ENCODE assay signal across 10 cellular contexts in genomic region chr4:52643846-52644245, GRCh38. TPM values are rescaled to one million over a fixed set of nuclear protein-coding genes. Genes with fewer than 3 reads are reported as not detected.
DNase-seq lines count a peak whose midpoint lies in the region; ATAC-seq and TF ChIP-seq lines count a peak whose summit lies in the region.
"Had no signal": no experiment of that assay in that cellular context is flagged by ENCODE, and none has a peak within 500 bp of the region (broad histone marks: within the 10 kb centered on the region; RNA-seq: fewer than 3 reads in every experiment).

No MANE protein-coding gene starts in this region.

- TF ChIP-seq CTCF in OCI-LY3 (IDR thresholded peaks at IDR 0.05; ENCODE audit: low read depth, low read length), result no peak
- no peak for TF ChIP-seq CTCF in testis (IDR thresholded peaks at IDR 0.05)

- 0 out of 2 replicates have a peak, but pooled peaks cover 3% of the 10 kb centered on the region for H3F3A ChIP-seq in GM23248 (ENCODE audit: insufficient read depth)

- intact Hi-C loops in testis (cut with DNase I; ENCODE audit: low total_unique reads), result no loop called here

- H3K4me1 Mint-ChIP-seq in activated naive CD8-positive, alpha-beta T cell treated with anti-CD3 and anti-CD28 coated beads, Interleukin-2, amount 50 U/mL, for 24 hours, result peaks cover 25% of the 10 kb centered on the region
- peaks cover 22% of the 10 kb centered on the region for H3K4me1 Mint-ChIP-seq in activated CD4-positive, alpha-beta memory T cell treated with anti-CD3 and anti-CD28 coated beads, Interleukin-2, amount 10 ng/mL, durations not matched to agents 7 days and 5 days

- H3K4me2 ChIP-seq in GM23248 (ENCODE audit: unreplicated experiment) (no peak overlapping the region), OCI-LY3 (ENCODE audit: low read length) (peak overlapping the region; percentile 48)

- H3K27ac Mint-ChIP-seq in activated naive CD8-positive, alpha-beta T cell treated with anti-CD3 and anti-CD28 coated beads, Interleukin-2, amount 50 U/mL, for 24 hours, result no peak overlapping the region
- H3K27ac Mint-ChIP-seq in activated CD4-positive, alpha-beta memory T cell treated with anti-CD3 and anti-CD28 coated beads, Interleukin-2, amount 10 ng/mL, durations not matched to agents 7 days and 5 days, result no peak overlapping the region

- TF ChIP-seq POLR2A in testis (IDR thresholded peaks at IDR 0.05), result no peak

- no peak for ATAC-seq in activated naive CD8-positive, alpha-beta T cell treated with anti-CD3 and anti-CD28 coated beads, Interleukin-2, amount 50 U/mL, for 24 hours

- no peaks in the 10 kb centered on the region for H3K27me3 Mint-ChIP-seq in activated naive CD8-positive, alpha-beta T cell treated with anti-CD3 and anti-CD28 coated beads, Interleukin-2, amount 50 U/mL, for 24 hours
- H3K27me3 Mint-ChIP-seq in activated CD4-positive, alpha-beta memory T cell treated with anti-CD3 and anti-CD28 coated beads, Interleukin-2, amount 10 ng/mL, durations not matched to agents 7 days and 5 days, result peaks cover 2% of the 10 kb centered on the region

- H2AFZ ChIP-seq in GM23248, result no peak overlapping the region
- H2AFZ ChIP-seq in OCI-LY3 (ENCODE audit: low read depth, low read length), result no peak overlapping the region

- H3K9me3 ChIP-seq in GM23248 (ENCODE audit: low read depth), result no peaks in the 10 kb centered on the region
- H3K9me3 ChIP-seq in OCI-LY3 (ENCODE audit: insufficient read depth, low read length), result no peaks in the 10 kb centered on the region
- H3K9me3 ChIP-seq in testis, result no peaks in the 10 kb centered on the region

- no peaks in the 10 kb centered on the region for H3K9me2 ChIP-seq in GM23248 (ENCODE audit: insufficient read depth)

- 16 to 19% methylated on average over 4 of the region's 4 CpGs for WGBS in GM23248 (ENCODE audit: low coverage in 1 of 2, low lambda C conversion rate in 2 of 2, missing lambda C conversion rate in 2 of 2), 2 experiments
- WGBS in testis, 2 donors, result 41 to 46% methylated on average over 4 of the region's 4 CpGs

- no peak overlapping the region for H3K4me3 ChIP-seq in GM23248
- H3K4me3 ChIP-seq in OCI-LY3 (ENCODE audit: low read length), result 0 out of 2 replicates have a peak overlapping the region, but pooled peaks have one; percentile 15
- no peak overlapping the region for H3K4me3 ChIP-seq in testis
- H3K4me3 ChIP-seq: skin epidermis had no signal

- peaks cover 25% of the 10 kb centered on the region; the same call in 1 of the 2 replicates for H3K4me1 ChIP-seq in GM23248 (ENCODE audit: insufficient read depth)
- peaks cover 64% of the 10 kb centered on the region for H3K4me1 ChIP-seq in OCI-LY3 (ENCODE audit: low read length)
- H3K4me1 ChIP-seq in testis, result peaks cover 39% of the 10 kb centered on the region

- H4K20me1 ChIP-seq in GM23248 (ENCODE audit: insufficient read depth) (peaks cover 8% of the 10 kb centered on the region; the same call in 1 of the 2 replicates), OCI-LY3 (ENCODE audit: insufficient read depth, low read length) (no peaks in the 10 kb centered on the region)

- H3K27me3 ChIP-seq in GM23248 (replicated peaks; ENCODE audit: insufficient read depth) (no peaks in the 10 kb centered on the region), OCI-LY3 (ENCODE audit: low read depth, low read length) (no peaks in the 10 kb centered on the region), testis (no peaks in the 10 kb centered on the region)

- CTCF ChIA-PET in activated CD4-positive, alpha-beta memory T cell treated with anti-CD3 and anti-CD28 coated beads, Interleukin-2, amount 10 ng/mL, durations not matched to agents 7 days and 5 days (lab: Charles Lee), result interaction anchor here (1.1 kb wide), 1 partner anchor 20 kb away, joined by 3 read pairs; no protein-coding TSS in a partner anchor

- H3K9ac ChIP-seq in GM23248 (no peak overlapping the region), OCI-LY3 (ENCODE audit: low read length) (no peak overlapping the region)

- H3K4me3 Mint-ChIP-seq in activated naive CD8-positive, alpha-beta T cell treated with anti-CD3 and anti-CD28 coated beads, Interleukin-2, amount 50 U/mL, for 24 hours, result no peak overlapping the region
- no peak overlapping the region for H3K4me3 Mint-ChIP-seq in activated CD4-positive, alpha-beta memory T cell treated with anti-CD3 and anti-CD28 coated beads, Interleukin-2, amount 10 ng/mL, durations not matched to agents 7 days and 5 days

- no peaks in the 10 kb centered on the region for H3K9me3 Mint-ChIP-seq in activated naive CD8-positive, alpha-beta T cell treated with anti-CD3 and anti-CD28 coated beads, Interleukin-2, amount 50 U/mL, for 24 hours
- H3K9me3 Mint-ChIP-seq in activated CD4-positive, alpha-beta memory T cell treated with anti-CD3 and anti-CD28 coated beads, Interleukin-2, amount 10 ng/mL, durations not matched to agents 7 days and 5 days, result peaks cover under 1% of the 10 kb centered on the region

- in situ Hi-C loops in GM23248 (cut with MboI), result no loop called here

- DNase-seq in GM23248 (peak; percentile 77), fibroblast of the conjunctiva (ENCODE audit: low read depth) (peak; percentile 35), testis (peak; percentile 62), UCSD-AML1 (lab: John Stamatoyannopoulos, UW; ENCODE audit: unreplicated experiment) (no peak), CD1c-positive myeloid dendritic cell (ENCODE audit: extremely low spot score) (no peak)
- no peak for DNase-seq in activated naive CD8-positive, alpha-beta T cell treated with anti-CD3 and anti-CD28 coated beads, Interleukin-2, amount 50 U/mL, for 24 hours
- DNase-seq in activated CD4-positive, alpha-beta memory T cell treated with anti-CD3 and anti-CD28 coated beads, Interleukin-2, amount 10 ng/mL, durations not matched to agents 7 days and 5 days, result no peak

- H3K79me2 ChIP-seq in GM23248 (ENCODE audit: insufficient read depth) (peaks cover 56% of the 10 kb centered on the region), OCI-LY3 (ENCODE audit: low read length) (peaks cover 69% of the 10 kb centered on the region)

- H3K36me3 Mint-ChIP-seq in activated naive CD8-positive, alpha-beta T cell treated with anti-CD3 and anti-CD28 coated beads, Interleukin-2, amount 50 U/mL, for 24 hours (ENCODE audit: low read depth), result no peaks in the 10 kb centered on the region
- H3K36me3 Mint-ChIP-seq in activated CD4-positive, alpha-beta memory T cell treated with anti-CD3 and anti-CD28 coated beads, Interleukin-2, amount 10 ng/mL, durations not matched to agents 7 days and 5 days (ENCODE audit: low read depth), result peaks cover 14% of the 10 kb centered on the region

- H3K36me3 ChIP-seq in GM23248 (ENCODE audit: low read depth) (no peaks in the 10 kb centered on the region), OCI-LY3 (replicated peaks; ENCODE audit: low read depth, low read length) (peaks cover 27% of the 10 kb centered on the region), testis (ENCODE audit: low read depth, missing control alignments) (no peaks in the 10 kb centered on the region)

- H3K27ac ChIP-seq in GM23248 (no peak overlapping the region), OCI-LY3 (ENCODE audit: low read length) (peak overlapping the region; percentile 27), testis (no peak overlapping the region)
- H3K27ac ChIP-seq: skin epidermis, VCaP had no signal

- POLR2A ChIA-PET in activated CD4-positive, alpha-beta memory T cell treated with anti-CD3 and anti-CD28 coated beads, Interleukin-2, amount 10 ng/mL, durations not matched to agents 7 days and 5 days (lab: Charles Lee), result interaction anchor here (1.2 kb wide), 1 partner anchor 68 kb away, joined by 4 read pairs; no protein-coding TSS in a partner anchor

RNA-seq across cellular contexts. Expression of gene USP46, which starts 15.3 kb away (rescaled TPM):
- 9.4 and 11.3 TPM in 2 replicates for total RNA-seq in GM23248 (2014; rRNA removed; shearing (Covaris generic))
- polyA plus RNA-seq in GM23248 (2016; fragmentation: Nextera tagmentation; extraction: Ambion mirVana) (9.2 and 9.4 TPM in 2 replicates), testis (ENCODE audit: insufficient read depth, low read depth, low replicate concordance) (33.9 TPM)
- 10 to 100 TPM; 22.9 to 26.4 TPM for total RNA-seq in testis
- total RNA-seq in activated CD4-positive, alpha-beta memory T cell treated with anti-CD3 and anti-CD28 coated beads, Interleukin-2, amount 10 ng/mL, durations not matched to agents 7 days and 5 days, result 10 to 100 TPM; 13.1 to 15.0 TPM

Comparison
In these comparisons a context has a peak if more than half of its experiments do, and no peak if none do; other contexts are left out.
1. DNase-seq: peak in GM23248 (single experiment), fibroblast of the conjunctiva (single experiment) and testis (single experiment); none in activated naive CD8-positive, alpha-beta T cell treated with anti-CD3 and anti-CD28 coated beads, Interleukin-2, amount 50 U/mL, for 24 hours (single experiment), UCSD-AML1 (single experiment), activated CD4-positive, alpha-beta memory T cell treated with anti-CD3 and anti-CD28 coated beads, Interleukin-2, amount 10 ng/mL, durations not matched to agents 7 days and 5 days (single experiment) and CD1c-positive myeloid dendritic cell (single experiment).